ENCODE assay signal across 8 cellular contexts in genomic region chr16:29115013-29115813, GRCh38.
DNase-seq lines count a peak whose midpoint lies in the region; ATAC-seq, FAIRE-seq and TF ChIP-seq lines count a peak whose summit lies in the region.
"Not testable (repeated sequence)": the region's sequence is repeated elsewhere in the genome, so short reads cannot be mapped to it uniquely, and the experiment has no call there.

No MANE protein-coding gene starts in this region.

- H3F3A ChIP-seq in DOHH2 (ENCODE audit: control insufficient read depth, insufficient read depth); OCI-LY1 (ENCODE audit: insufficient read depth, low read length): not testable (repeated sequence)

- H3K27ac ChIP-seq in DOHH2 (ENCODE audit: low read depth, low read length); OCI-LY1 (ENCODE audit: low read depth, low read length, poor library complexity, severe bottlenecking); keratinocyte (ENCODE audit: control insufficient read depth, insufficient read depth, low read length): not testable (repeated sequence)
- H3K27ac ChIP-seq in dorsolateral prefrontal cortex (peak overlapping the region in 1 of 59 donors; percentile 28), upper lobe of right lung (peak overlapping the region; percentile 51)

- not testable (repeated sequence) for H3K9me1 ChIP-seq in keratinocyte (ENCODE audit: control insufficient read depth, extremely low read depth, insufficient read depth, low read length)

- not testable (repeated sequence) for H3K9ac ChIP-seq in OCI-LY1 (ENCODE audit: low read length)
- H3K9ac ChIP-seq in keratinocyte (ENCODE audit: control insufficient read depth, extremely low read depth, insufficient read depth, low read length) = peak overlapping the region; percentile 9

- not testable (repeated sequence) for H3K79me2 ChIP-seq in DOHH2 (ENCODE audit: control insufficient read depth, low read length); OCI-LY1 (ENCODE audit: insufficient read depth, low read length); keratinocyte (ENCODE audit: control insufficient read depth, insufficient read depth, low read length)

- TF ChIP-seq CTCF in DOHH2 (IDR thresholded peaks at IDR 0.05; ENCODE audit: low read depth, low read length, poor library complexity, severe bottlenecking) (peak; percentile 46), OCI-LY1 (IDR thresholded peaks at IDR 0.05; ENCODE audit: low read length) (peak; percentile 66), dorsolateral prefrontal cortex (IDR thresholded peaks at IDR 0.05 in 54 of 56, conservative IDR thresholded peaks at IDR 0.05 in 2 of 56; ENCODE audit: low read depth in 1 of 56, partially characterized antibody in 56 of 56) (peak; percentile 47 to 81 (median 70)), keratinocyte (optimal IDR thresholded peaks at IDR 0.05 in 1 of 3, IDR thresholded peaks at IDR 0.05 in 1 of 3, conservative IDR thresholded peaks at IDR 0.05 in 1 of 3; ENCODE audit: extremely low read depth in 1 of 3, insufficient read depth in 2 of 3, low read length in 3 of 3) (peak; percentile 23 to 73 (median 71)), upper lobe of right lung (IDR thresholded peaks at IDR 0.05) (peak; percentile 61)

- intact Hi-C loops in dorsolateral prefrontal cortex (cut with DNase I) = loop anchor here in 1 of 2 donors (5.0 kb wide), 1 partner anchor 142 kb away; no protein-coding TSS in a partner anchor
- intact Hi-C loops in posterior vena cava (cut with DNase I); upper lobe of right lung (cut with DNase I): not testable (repeated sequence)

- H3K36me3 ChIP-seq in DOHH2 (ENCODE audit: control insufficient read depth, low read length); keratinocyte (ENCODE audit: control insufficient read depth in 2 of 2, extremely low read depth in 1 of 2, insufficient read depth in 2 of 2, low read length in 2 of 2): not testable (repeated sequence)
- H3K36me3 ChIP-seq in OCI-LY1 (ENCODE audit: insufficient read depth, low read length) = peaks cover 32% of the 10 kb centered on the region
- H3K36me3 ChIP-seq in upper lobe of right lung = peaks cover 16% of the 10 kb centered on the region

- H3K4me1 ChIP-seq in DOHH2 (ENCODE audit: control insufficient read depth, low read length); keratinocyte (ENCODE audit: control insufficient read depth, extremely low read depth, insufficient read depth, low read length): not testable (repeated sequence)
- H3K4me1 ChIP-seq in OCI-LY1 (ENCODE audit: insufficient read depth, low read length, severe bottlenecking) = peaks cover 22% of the 10 kb centered on the region
- peaks cover 11% of the 10 kb centered on the region for H3K4me1 ChIP-seq in upper lobe of right lung

- peak; percentile 41 for FAIRE-seq in keratinocyte (lab: Jason Lieb, UNC)

- dilution Hi-C loops in keratinocyte (cut with MboI; ENCODE audit: extremely low pct_ligation_motif_present, low sequenced_read_pairs) = not testable (repeated sequence)

- DNase-seq in activated T-cell treated with anti-CD3 and anti-CD28 coated beads, Interleukin-2, amount 50 U/mL, for 1 hour = peak; percentile 38
- DNase-seq in dorsolateral prefrontal cortex = peak in 1 of 10 donors; percentile 34
- peak; percentile 0 for DNase-seq in keratinocyte (ENCODE audit: low read depth, low spot score)
- peak; percentile 88 for DNase-seq in posterior vena cava (ENCODE audit: low spot score)
- DNase-seq in upper lobe of right lung = not testable (repeated sequence)

- not testable (repeated sequence) for H3K27me3 ChIP-seq in DOHH2 (ENCODE audit: control insufficient read depth, low read length); OCI-LY1 (ENCODE audit: insufficient read depth, low read length); dorsolateral prefrontal cortex; upper lobe of right lung
- peaks cover 12% of the 10 kb centered on the region for H3K27me3 ChIP-seq in keratinocyte (ENCODE audit: control insufficient read depth, extremely low read depth, insufficient read depth, low read length)

- H3K4me2 ChIP-seq in DOHH2 (ENCODE audit: low read length); OCI-LY1 (ENCODE audit: low read length): not testable (repeated sequence)
- peak overlapping the region; percentile 22 for H3K4me2 ChIP-seq in keratinocyte (ENCODE audit: control insufficient read depth, extremely low read depth, insufficient read depth, low read depth, low read length)

- not testable (repeated sequence) for H3K9me2 ChIP-seq in DOHH2 (replicated peaks; ENCODE audit: control insufficient read depth, low read length); OCI-LY1 (ENCODE audit: low read depth, low read length)

- not testable (repeated sequence) for H3K4me3 ChIP-seq in DOHH2 (ENCODE audit: low read length); OCI-LY1 (ENCODE audit: low read depth, low read length, poor library complexity, severe bottlenecking); dorsolateral prefrontal cortex; keratinocyte (ENCODE audit: control insufficient read depth in 2 of 3, extremely low read depth in 1 of 3, insufficient read depth in 2 of 3, low read depth in 1 of 3, low read length in 3 of 3); upper lobe of right lung

- not testable (repeated sequence) for H4K20me1 ChIP-seq in DOHH2 (ENCODE audit: control insufficient read depth, insufficient read depth, low read depth, low read length); OCI-LY1 (ENCODE audit: insufficient read depth, low read length); keratinocyte (ENCODE audit: control insufficient read depth, extremely low read depth, insufficient read depth, low read length)

- peak; percentile 20 for ATAC-seq in HG03196 (IDR thresholded peaks at IDR 0.05; ENCODE audit: unreplicated experiment)
- peak; percentile 91 for ATAC-seq in upper lobe of right lung

- H3K9me3 ChIP-seq in DOHH2 (ENCODE audit: control insufficient read depth, insufficient read depth, low read length); OCI-LY1 (ENCODE audit: low read length); keratinocyte (ENCODE audit: control insufficient read depth, low read depth, low read length); upper lobe of right lung: not testable (repeated sequence)

- H2AFZ ChIP-seq in OCI-LY1 (ENCODE audit: low read length) = not testable (repeated sequence)
- peak overlapping the region; percentile 63 for H2AFZ ChIP-seq in keratinocyte (ENCODE audit: control insufficient read depth, low read length)
